1 cellular context compared by ENCODE assay signal in the genomic region with DNA sequence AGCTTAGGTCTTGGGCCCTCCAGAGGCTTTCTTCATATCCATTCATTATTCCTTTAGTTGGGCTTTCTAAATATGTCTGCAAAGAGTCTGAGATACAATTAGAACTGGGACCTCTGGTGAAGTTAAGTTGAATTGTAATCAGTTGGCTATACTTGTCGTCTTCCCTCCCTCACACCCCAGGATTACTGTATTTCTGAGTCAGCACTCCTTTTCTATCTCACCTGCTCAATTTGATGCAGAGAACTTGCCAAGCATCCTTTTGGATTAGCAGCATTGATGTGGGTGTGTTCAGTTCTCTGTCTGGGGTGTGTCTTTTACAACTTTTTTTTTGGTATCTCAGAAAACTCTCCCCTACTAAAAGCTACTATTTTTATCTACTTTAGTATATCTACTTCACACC.
TF ChIP-seq lines count a peak whose summit lies in the region.

No MANE protein-coding gene starts in this region.

TF ChIP-seq in IMR-90, 13 proteins besides CTCF, POLR2A, EP300 and RAD21:
- TF ChIP-seq MXI1 (IDR thresholded peaks at IDR 0.05; ENCODE audit: borderline replicate concordance, low read depth, low read length) (no peak), BHLHE40 (IDR thresholded peaks at IDR 0.05; ENCODE audit: low read depth, low read length) (no peak), SMC3 (IDR thresholded peaks at IDR 0.05; ENCODE audit: low read depth, low read length) (no peak), CHD1 (IDR thresholded peaks at IDR 0.05; ENCODE audit: low read depth, low read length) (no peak), MAZ (IDR thresholded peaks at IDR 0.05; ENCODE audit: borderline replicate concordance, low read depth, low read length) (no peak), CEBPB (IDR thresholded peaks at IDR 0.05; ENCODE audit: low read depth, low read length) (no peak)
TF ChIP-seq in IMR-90: peak in this region for 0.
